ENCODE assay signal across 8 cellular contexts in genomic region chr1:36369061-36369470, GRCh38. TPM values are rescaled to one million over a fixed set of nuclear protein-coding genes. Genes with fewer than 3 reads are reported as not detected.
DNase-seq lines count a peak whose midpoint lies in the region; TF ChIP-seq lines count a peak whose summit lies in the region.

No MANE protein-coding gene starts in this region.

- no peak overlapping the region for H3K4me3 Mint-ChIP-seq in activated T-helper 2 cell treated with anti-CD3 and anti-CD28 coated beads, Interferon-gamma antibody, Interleukin-2, Interleukin-4, amounts not matched to agents 10 μg/mL and 5 μg/mL and 100 μg/mL, durations not matched to agents 14 hours and 24 hours and 36 hours (ENCODE audit: low read depth)

- no peak for TF ChIP-seq POLR2A in transverse colon (IDR thresholded peaks at IDR 0.05)

- H3K4me1 ChIP-seq in osteoblast (ENCODE audit: insufficient read depth, low read length) = peaks cover 45% of the 10 kb centered on the region
- H3K4me1 ChIP-seq in transverse colon = peaks cover 21 to 74% (median 42%) of the 10 kb centered on the region in 4 donors

- H3K4me2 ChIP-seq in osteoblast (ENCODE audit: insufficient read depth, low read length) = no peak overlapping the region

- peaks cover 10% of the 10 kb centered on the region for H3K36me3 Mint-ChIP-seq in activated T-helper 2 cell treated with anti-CD3 and anti-CD28 coated beads, Interferon-gamma antibody, Interleukin-2, Interleukin-4, amounts not matched to agents 10 μg/mL and 5 μg/mL and 100 μg/mL, durations not matched to agents 14 hours and 24 hours and 36 hours (ENCODE audit: low read depth)

- H3K27me3 ChIP-seq in osteoblast (ENCODE audit: insufficient read depth, low read length) (no peaks in the 10 kb centered on the region), transverse colon (no peaks in the 10 kb centered on the region)

- intact Hi-C loops in activated T-helper 2 cell treated with anti-CD3 and anti-CD28 coated beads, Interferon-gamma antibody, Interleukin-2, Interleukin-4, amounts not matched to agents 10 μg/mL and 5 μg/mL and 100 μg/mL, durations not matched to agents 14 hours and 24 hours and 36 hours (cut with micrococcal nuclease) = loop anchor here (2.0 to 5.0 kb wide), 2 partner anchors 47 to 52 kb away; partner anchors contain the start of gene EVA1B
- intact Hi-C loops in transverse colon (cut with DNase I; ENCODE audit: low total_unique reads) = no loop called here

- peaks cover 19% of the 10 kb centered on the region for H4K20me1 ChIP-seq in osteoblast (ENCODE audit: insufficient read depth, low read length)

- H2AFZ ChIP-seq in osteoblast (ENCODE audit: low read length) = no peak overlapping the region

- no peak overlapping the region for H3K27ac Mint-ChIP-seq in activated T-helper 2 cell treated with anti-CD3 and anti-CD28 coated beads, Interferon-gamma antibody, Interleukin-2, Interleukin-4, amounts not matched to agents 10 μg/mL and 5 μg/mL and 100 μg/mL, durations not matched to agents 14 hours and 24 hours and 36 hours

- in situ Hi-C loops in transverse colon (cut with MboI; ENCODE audit: low pct_ligation_motif_present in 1 of 4, low pct_unique_long_range_greater_than_20kb in 1 of 4, low sequenced_read_pairs in 3 of 4) = no loop called here

- 0% methylated on average over 1 of the region's 2 CpGs; no CpG with 5 or more reads in 1 of the 2 donors for WGBS in transverse colon (ENCODE audit: low coverage in 1 of 2), 2 donors

- H3K79me2 ChIP-seq in osteoblast (ENCODE audit: insufficient read depth, low read length) = peaks cover 68% of the 10 kb centered on the region

- H3K4me1 Mint-ChIP-seq in activated T-helper 2 cell treated with anti-CD3 and anti-CD28 coated beads, Interferon-gamma antibody, Interleukin-2, Interleukin-4, amounts not matched to agents 10 μg/mL and 5 μg/mL and 100 μg/mL, durations not matched to agents 14 hours and 24 hours and 36 hours (ENCODE audit: low read depth) = peaks cover 48% of the 10 kb centered on the region

- DNase-seq in ELF-1 (ENCODE audit: low read depth, low spot score) (peak; percentile 86), LoVo (ENCODE audit: low spot score) (peak; percentile 60), SHP77 treated with DMSO at 0.1 percent for 48 hours (lab: John Stamatoyannopoulos, UW) (peak; percentile 5), foreskin fibroblast (peak; percentile 50 to 85), osteoblast (ENCODE audit: insufficient read length, low spot score, missing footprints) (peak; percentile 90), transverse colon (peak; percentile 90), cortex of kidney (lab: John Stamatoyannopoulos, UW) (no peak)
- DNase-seq in activated T-helper 2 cell treated with anti-CD3 and anti-CD28 coated beads, Interferon-gamma antibody, Interleukin-2, Interleukin-4, amounts not matched to agents 10 μg/mL and 5 μg/mL and 100 μg/mL, durations not matched to agents 14 hours and 24 hours and 36 hours (ENCODE audit: low spot score) = peak; percentile 73

- H3K36me3 ChIP-seq in osteoblast (ENCODE audit: insufficient read depth, low read length) = peaks cover 18% of the 10 kb centered on the region
- no peaks in the 10 kb centered on the region for H3K36me3 ChIP-seq in transverse colon

- no peaks in the 10 kb centered on the region for H3K9me3 ChIP-seq in osteoblast (ENCODE audit: low read depth, low read length)
- H3K9me3 ChIP-seq in transverse colon = no peaks in the 10 kb centered on the region

- TF ChIP-seq CTCF in foreskin fibroblast (IDR thresholded peaks at IDR 0.05; ENCODE audit: low read depth, low read length) (peak; percentile 89), osteoblast (IDR thresholded peaks at IDR 0.05; ENCODE audit: extremely low read depth, low read depth, low read length) (peak; percentile 92), transverse colon (IDR thresholded peaks at IDR 0.05) (peak; percentile 94 to 96 (median 95))

- H3K4me3 ChIP-seq in foreskin fibroblast (ENCODE audit: low read depth in 1 of 2, low read length in 2 of 2) = no peak overlapping the region
- H3K4me3 ChIP-seq in osteoblast (ENCODE audit: insufficient read depth, low read length) = no peak overlapping the region
- no peak overlapping the region for H3K4me3 ChIP-seq in transverse colon

- H3K27ac ChIP-seq in osteoblast (ENCODE audit: low read depth, low read length) (peak overlapping the region; percentile 46), transverse colon (peak overlapping the region; percentile 59 to 66 (median 62))

- no peak for TF ChIP-seq EP300 in transverse colon (IDR thresholded peaks at IDR 0.05; ENCODE audit: low read depth)

- H3K27me3 Mint-ChIP-seq in activated T-helper 2 cell treated with anti-CD3 and anti-CD28 coated beads, Interferon-gamma antibody, Interleukin-2, Interleukin-4, amounts not matched to agents 10 μg/mL and 5 μg/mL and 100 μg/mL, durations not matched to agents 14 hours and 24 hours and 36 hours (ENCODE audit: low read depth) = no peaks in the 10 kb centered on the region

- H3K9me3 Mint-ChIP-seq in activated T-helper 2 cell treated with anti-CD3 and anti-CD28 coated beads, Interferon-gamma antibody, Interleukin-2, Interleukin-4, amounts not matched to agents 10 μg/mL and 5 μg/mL and 100 μg/mL, durations not matched to agents 14 hours and 24 hours and 36 hours = no peaks in the 10 kb centered on the region

RNA-seq across cellular contexts. Expression of gene STK40, which starts 16.7 kb away (rescaled TPM):
- 41.3 and 42.4 TPM in 2 replicates for total RNA-seq in activated T-helper 2 cell treated with anti-CD3 and anti-CD28 coated beads, Interferon-gamma antibody, Interleukin-2, Interleukin-4, amounts not matched to agents 10 μg/mL and 5 μg/mL and 100 μg/mL, durations not matched to agents 14 hours and 24 hours and 36 hours
- total RNA-seq in osteoblast = 11.9 and 12.4 TPM in 2 replicates
- total RNA-seq in transverse colon = 100 to 1,000 TPM in 1 of 4 donors, 10 to 100 TPM in 3; 34.0 to 154 (median 44.3) TPM

RNA-seq across cellular contexts. Expression of gene LSM10, which starts 28.6 kb away (rescaled TPM):
- 48.4 and 55.3 TPM in 2 replicates for total RNA-seq in activated T-helper 2 cell treated with anti-CD3 and anti-CD28 coated beads, Interferon-gamma antibody, Interleukin-2, Interleukin-4, amounts not matched to agents 10 μg/mL and 5 μg/mL and 100 μg/mL, durations not matched to agents 14 hours and 24 hours and 36 hours
- 4.4 and 6.2 TPM in 2 replicates for total RNA-seq in osteoblast
- total RNA-seq in transverse colon = 10 to 100 TPM in 3 of 4 donors, not detected in 1; 25.4 to 59.8 (median 32.9) TPM

RNA-seq across cellular contexts. Expression of gene EVA1B, which starts 45.6 kb away (rescaled TPM):
- total RNA-seq in activated T-helper 2 cell treated with anti-CD3 and anti-CD28 coated beads, Interferon-gamma antibody, Interleukin-2, Interleukin-4, amounts not matched to agents 10 μg/mL and 5 μg/mL and 100 μg/mL, durations not matched to agents 14 hours and 24 hours and 36 hours = 10.7 and 11.0 TPM in 2 replicates
- 119 and 135 TPM in 2 replicates for total RNA-seq in osteoblast
- 10 to 100 TPM in 3 of 4 donors, 1 to 10 TPM in 1; 4.4 to 24.8 (median 10.4) TPM for total RNA-seq in transverse colon
